In genomic region chr1:14923400-14924011, GRCh38 we compare ENCODE assay signal across 8 cellular contexts.
DNase-seq lines count a peak whose midpoint lies in the region; ATAC-seq and TF ChIP-seq lines count a peak whose summit lies in the region.

No MANE protein-coding gene starts in this region.

- POLR2A ChIA-PET in IMR-90 (lab: Charles Lee; ENCODE audit: unreplicated experiment), result no interaction called here

- H3K4me2 ChIP-seq in IMR-90 (ENCODE audit: low read depth, low read length), result peak overlapping the region; percentile 70; the same call in 1 of the 2 replicates
- no peak overlapping the region for H3K4me2 ChIP-seq in neural cell (ENCODE audit: low read length)

- no peak overlapping the region; the same call in 1 of the 2 replicates for H3K18ac ChIP-seq in IMR-90 (ENCODE audit: low read depth, low read length)

- H2BK20ac ChIP-seq in IMR-90 (ENCODE audit: low read depth, low read length), result peak overlapping the region; percentile 29; the same call in 1 of the 2 replicates

- peak overlapping the region; percentile 59 to 63; a peak in 3 of 4 replicates for H4K8ac ChIP-seq in IMR-90 (ENCODE audit: low read depth in 2 of 2, low read length in 2 of 2)

- peak overlapping the region; percentile 73 for H2AK9ac ChIP-seq in IMR-90 (replicated peaks; ENCODE audit: low read depth, low read length, poor library complexity)

- no peaks in the 10 kb centered on the region for H3K9me2 ChIP-seq in neural cell (ENCODE audit: insufficient read depth, low read length)

- TF ChIP-seq EP300 in neural cell (conservative IDR thresholded peaks at IDR 0.05; ENCODE audit: poor library complexity, severe bottlenecking), result no peak

- no TSS peak for BruUV-seq in IMR-90 (replicated peaks; lab: Mats Ljungman, UMichigan)

- H3K27me3 ChIP-seq in IMR-90 (ENCODE audit: control insufficient read depth, insufficient read depth, low read length), result no peaks in the 10 kb centered on the region; the same call in 1 of the 2 replicates
- peaks cover 5% of the 10 kb centered on the region for H3K27me3 ChIP-seq in neural cell (ENCODE audit: insufficient read depth, low read depth, low read length)

- H3K56ac ChIP-seq in IMR-90 (ENCODE audit: extremely low read depth, insufficient read depth, low read length), result no peak overlapping the region

- H3K9me1 ChIP-seq in IMR-90 (ENCODE audit: insufficient read depth, low read length), result peaks cover 21% of the 10 kb centered on the region

- H3K9ac ChIP-seq in IMR-90 (ENCODE audit: low read depth, low read length) (peak overlapping the region; percentile 57; the same call in 1 of the 2 replicates), neural cell (ENCODE audit: low read length) (no peak overlapping the region)

- H3K4me3 ChIP-seq in AG09309 (ENCODE audit: control insufficient read depth, low read depth, low read length) (peak overlapping the region; percentile 20), IMR-90 (ENCODE audit: insufficient read depth, low read depth, low read length) (peak overlapping the region; percentile 35), neural cell (ENCODE audit: low read length) (peak overlapping the region; percentile 51)

- peak overlapping the region; percentile 60; the same call in 1 of the 2 replicates for H4K91ac ChIP-seq in IMR-90 (ENCODE audit: insufficient read depth, low read depth, low read length)

- dilution Hi-C loops in IMR-90 (cut with HindIII; ENCODE audit: low sequenced_read_pairs, unreplicated experiment), result no loop called here

- no peak for TF ChIP-seq CTCF in AG09309 (IDR thresholded peaks at IDR 0.05; ENCODE audit: control insufficient read depth, insufficient read depth, low read depth, low read length, missing control alignments)
- no peak for TF ChIP-seq CTCF in IMR-90 (conservative IDR thresholded peaks at IDR 0.05; ENCODE audit: low read depth, low read length)
- no peak for TF ChIP-seq CTCF in neural cell (IDR thresholded peaks at IDR 0.05; ENCODE audit: poor library complexity, severe bottlenecking)

- H3K36me3 ChIP-seq in IMR-90 (ENCODE audit: control insufficient read depth, insufficient read depth, low read length), result no peaks in the 10 kb centered on the region
- no peaks in the 10 kb centered on the region for H3K36me3 ChIP-seq in neural cell (ENCODE audit: insufficient read depth, low read length)

- no peak for ATAC-seq in IMR-90 (ENCODE audit: low read depth)
- no peak for ATAC-seq in GM21528 (IDR thresholded peaks at IDR 0.05; ENCODE audit: low FRiP score, unreplicated experiment)
- no peak for ATAC-seq in GM18517 (IDR thresholded peaks at IDR 0.05; ENCODE audit: unreplicated experiment)

- H3K27ac ChIP-seq in IMR-90 (ENCODE audit: insufficient read depth, low read length), result peak overlapping the region; percentile 40; the same call in 1 of the 2 replicates
- peak overlapping the region; percentile 75 for H3K27ac ChIP-seq in cingulate gyrus (ENCODE audit: low read depth, low read length)
- H3K27ac ChIP-seq in neural cell (ENCODE audit: low read length), result no peak overlapping the region

- H2BK120ac ChIP-seq in IMR-90 (ENCODE audit: low read depth, low read length), result peak overlapping the region; percentile 52

- intact Hi-C loops in IMR-90 (cut with micrococcal nuclease), result loop anchor here (1.0 kb wide), 1 partner anchor 104 kb away; no protein-coding TSS in a partner anchor

- peak overlapping the region; percentile 60; the same call in 1 of the 2 replicates for H4K5ac ChIP-seq in IMR-90 (ENCODE audit: low read depth, low read length)

- no peak overlapping the region for H3K14ac ChIP-seq in IMR-90 (replicated peaks; ENCODE audit: low read depth, low read length)

- H2BK5ac ChIP-seq in IMR-90 (ENCODE audit: low read depth, low read length, poor library complexity, severe bottlenecking), result no peak overlapping the region

- CTCF ChIA-PET in IMR-90 (lab: Yijun Ruan, JAX), result interaction anchor here (1.2 kb wide), 1 partner anchor 105 kb away, joined by 4 read pairs; no protein-coding TSS in a partner anchor

- no peak for TF ChIP-seq POLR2A in IMR-90 (IDR thresholded peaks at IDR 0.05; ENCODE audit: low read depth, low read length)

- H4K20me1 ChIP-seq in IMR-90 (ENCODE audit: insufficient read depth, low read length) (peaks cover 3% of the 10 kb centered on the region; the same call in 1 of the 2 replicates), neural cell (ENCODE audit: insufficient read depth) (peaks cover 8% of the 10 kb centered on the region)

- H3K79me2 ChIP-seq in neural cell (replicated peaks; ENCODE audit: insufficient read depth, low read length), result no peaks in the 10 kb centered on the region

- in situ Hi-C loops in IMR-90 (cut with MboI; ENCODE audit: low sequenced_read_pairs), result no loop called here

- peak overlapping the region; percentile 85 for H2AFZ ChIP-seq in IMR-90 (replicated peaks; ENCODE audit: low read length, poor library complexity)
- no peak overlapping the region for H2AFZ ChIP-seq in neural cell (ENCODE audit: low read depth, low read length)

- H2BK15ac ChIP-seq in IMR-90 (ENCODE audit: low read depth, low read length), result 0 out of 3 replicates have a peak overlapping the region, but pooled peaks have one; percentile 58

- peak overlapping the region; percentile 39; the same call in 1 of the 2 replicates for H3K4ac ChIP-seq in IMR-90 (ENCODE audit: low read depth, low read length)

- TF ChIP-seq RAD21 in IMR-90 (IDR thresholded peaks at IDR 0.05; ENCODE audit: low read length) (no peak), neural cell (conservative IDR thresholded peaks at IDR 0.05) (no peak)

- H3K9me3 ChIP-seq in IMR-90 (ENCODE audit: control insufficient read depth, insufficient read depth, low read length), result no peaks in the 10 kb centered on the region
- H3K9me3 ChIP-seq in neural cell (ENCODE audit: low read length), result no peaks in the 10 kb centered on the region

- peaks cover 17% of the 10 kb centered on the region for H3K4me1 ChIP-seq in IMR-90 (ENCODE audit: control insufficient read depth, insufficient read depth, low read length)

- peaks cover 10 to 32% of the 10 kb centered on the region in 2 experiments for H3K79me1 ChIP-seq in IMR-90 (ENCODE audit: low read depth in 1 of 2, low read length in 2 of 2)

- no peak overlapping the region; the same call in 1 of the 2 replicates for H3K23ac ChIP-seq in IMR-90 (ENCODE audit: low read depth, low read length)

- H3F3A ChIP-seq in neural cell (ENCODE audit: insufficient read depth, low read length, poor library complexity, severe bottlenecking), result no peaks in the 10 kb centered on the region

- 30% methylated on average over 2 of the region's 31 CpGs; no CpG with 5 or more reads in 1 of the 2 experiments for WGBS in IMR-90 (ENCODE audit: extremely low coverage in 2 of 2, insufficient read length in 1 of 2), 2 experiments

- H2AK5ac ChIP-seq in IMR-90 (ENCODE audit: low read depth, low read length), result peak overlapping the region; percentile 45

- DNase-seq in AG09309 (ENCODE audit: low read depth) (no peak), IMR-90 (no peak), middle frontal gyrus (ENCODE audit: extremely low spot score, low spot score) (no peak)
- no peak for DNase-seq in stimulated activated naive CD4-positive, alpha-beta T cell (lab: John Stamatoyannopoulos, UW)

TF ChIP-seq in IMR-90, 13 proteins besides CTCF, POLR2A, EP300 and RAD21:
- TF ChIP-seq SMC3 (IDR thresholded peaks at IDR 0.05; ENCODE audit: low read depth, low read length), result no peak
- no peak for TF ChIP-seq MXI1 (IDR thresholded peaks at IDR 0.05; ENCODE audit: borderline replicate concordance, low read depth, low read length)
- TF ChIP-seq CHD1 (IDR thresholded peaks at IDR 0.05; ENCODE audit: low read depth, low read length), result no peak
- TF ChIP-seq FOS (IDR thresholded peaks at IDR 0.05; ENCODE audit: low read depth, low read length), result no peak
- TF ChIP-seq CEBPB (IDR thresholded peaks at IDR 0.05; ENCODE audit: low read depth, low read length), result no peak

TF ChIP-seq in neural cell, 6 proteins besides CTCF, POLR2A, EP300 and RAD21:
- TF ChIP-seq POLR2AphosphoS5 (IDR thresholded peaks at IDR 0.05) (no peak), MXI1 (conservative IDR thresholded peaks at IDR 0.05; ENCODE audit: poor library complexity, severe bottlenecking) (no peak), TAF1 (IDR thresholded peaks at IDR 0.05; ENCODE audit: low read depth) (no peak), REST (IDR thresholded peaks at IDR 0.05; ENCODE audit: borderline replicate concordance) (no peak), EZH2 (IDR thresholded peaks at IDR 0.05; ENCODE audit: borderline replicate concordance, insufficient read depth, low read length, poor library complexity, severe bottlenecking) (no peak)
